Comparison of ENCODE assay signal across 10 cellular contexts in the genomic region with DNA sequence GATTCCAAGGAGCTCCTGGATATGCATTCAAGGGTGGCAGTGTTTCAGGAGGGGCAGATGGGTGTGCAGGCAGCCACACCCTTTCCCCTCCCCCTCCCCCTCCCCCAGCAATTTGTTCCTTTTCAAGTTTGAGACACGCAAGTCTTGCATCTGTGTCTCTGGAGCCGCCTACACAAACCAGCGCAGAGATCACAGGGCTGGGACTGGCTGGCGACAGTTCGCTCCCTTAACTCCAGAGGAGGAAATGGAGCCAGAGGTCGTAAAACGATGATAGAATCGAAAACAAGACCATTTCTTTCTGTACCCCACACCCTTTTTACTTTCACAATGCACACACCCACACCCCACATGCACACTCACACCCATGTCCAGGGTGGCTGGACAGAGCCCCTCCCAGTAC.
DNase-seq lines count a peak whose midpoint lies in the region; ATAC-seq and TF ChIP-seq lines count a peak whose summit lies in the region.
"Had no signal": no experiment of that assay in that cellular context is flagged by ENCODE, and none has a peak within 500 bp of the region (broad histone marks: within the 10 kb centered on the region; RNA-seq: fewer than 3 reads in every experiment).

No MANE protein-coding gene starts in this region.

- H3K36me3 ChIP-seq in HEK293 (ENCODE audit: control insufficient read depth in 2 of 2, insufficient read depth in 1 of 2, low read length in 2 of 2) (no peaks in the 10 kb centered on the region), hepatocyte (replicated peaks; ENCODE audit: insufficient read depth, low read depth) (no peaks in the 10 kb centered on the region)
- H3K36me3 ChIP-seq: heart right ventricle had no signal

- ATAC-seq in T-cell (replicated peaks in 1 of 4) = peak; percentile 31 to 83 (median 46)
- ATAC-seq in SK-N-SH treated with all-trans-retinoic acid at 6 μM for 48 hours = no peak
- ATAC-seq in HG02852 (IDR thresholded peaks at IDR 0.05; ENCODE audit: unreplicated experiment) = no peak

- peak overlapping the region in 1 of 2 donors; percentile 60 for H3K27ac Mint-ChIP-seq in T-cell
- H3K27ac Mint-ChIP-seq in activated T-helper 2 cell treated with anti-CD3 and anti-CD28 coated beads, Interferon-gamma antibody, Interleukin-2, Interleukin-4, amounts not matched to agents 10 μg/mL and 5 μg/mL and 100 μg/mL, durations not matched to agents 14 hours and 24 hours and 36 hours = no peak overlapping the region
- H3K27ac Mint-ChIP-seq: progenitor cell of endocrine pancreas had no signal

- H3K4me2 ChIP-seq in hepatocyte = peak overlapping the region; percentile 13

- H3K27me3 Mint-ChIP-seq in T-cell = peaks cover 0 to 6% of the 10 kb centered on the region in 2 donors
- H3K27me3 Mint-ChIP-seq in activated T-helper 2 cell treated with anti-CD3 and anti-CD28 coated beads, Interferon-gamma antibody, Interleukin-2, Interleukin-4, amounts not matched to agents 10 μg/mL and 5 μg/mL and 100 μg/mL, durations not matched to agents 14 hours and 24 hours and 36 hours (ENCODE audit: low read depth) = peaks cover 18% of the 10 kb centered on the region
- H3K27me3 Mint-ChIP-seq: progenitor cell of endocrine pancreas had no signal

- H3K27ac ChIP-seq in HEK293 (ENCODE audit: extremely low read depth, low read depth, low read length) (no peak overlapping the region), hepatocyte (peak overlapping the region; percentile 56)

- peaks cover 15 to 24% (median 20%) of the 10 kb centered on the region in 3 donors for H3K4me1 Mint-ChIP-seq in T-cell
- peaks cover 22% of the 10 kb centered on the region for H3K4me1 Mint-ChIP-seq in activated T-helper 2 cell treated with anti-CD3 and anti-CD28 coated beads, Interferon-gamma antibody, Interleukin-2, Interleukin-4, amounts not matched to agents 10 μg/mL and 5 μg/mL and 100 μg/mL, durations not matched to agents 14 hours and 24 hours and 36 hours (ENCODE audit: low read depth)

- no peak overlapping the region for H2AFZ ChIP-seq in hepatocyte

- peak overlapping the region; percentile 6 to 61 (median 17) for H3K4me3 Mint-ChIP-seq in T-cell
- no peak overlapping the region for H3K4me3 Mint-ChIP-seq in activated T-helper 2 cell treated with anti-CD3 and anti-CD28 coated beads, Interferon-gamma antibody, Interleukin-2, Interleukin-4, amounts not matched to agents 10 μg/mL and 5 μg/mL and 100 μg/mL, durations not matched to agents 14 hours and 24 hours and 36 hours (ENCODE audit: low read depth)

- DNase-seq in T-cell = peak in 6 of 34 experiments; percentile 3 to 22 (median 14)
- peak; percentile 32 for DNase-seq in hepatocyte (ENCODE audit: low spot score)
- DNase-seq in stimulated activated CD4-positive, alpha-beta T cell treated with anti-CD3 and anti-CD28 coated beads, Interleukin-2, amount 100 ng/mL, for 24 hours = peak; percentile 24 to 34
- no peak for DNase-seq in activated T-helper 2 cell treated with anti-CD3 and anti-CD28 coated beads, Interferon-gamma antibody, Interleukin-2, Interleukin-4, amounts not matched to agents 10 μg/mL and 5 μg/mL and 100 μg/mL, durations not matched to agents 14 hours and 24 hours and 36 hours (ENCODE audit: low spot score)
- no peak for DNase-seq in NCI-H510A treated with DMSO at 0.1 percent for 48 hours (lab: John Stamatoyannopoulos, UW)

- H3K27me3 ChIP-seq in hepatocyte = no peaks in the 10 kb centered on the region
- H3K27me3 ChIP-seq: heart right ventricle had no signal

- H3K4me1 ChIP-seq in HEK293 (ENCODE audit: control insufficient read depth, insufficient read depth, low read length) = no peaks in the 10 kb centered on the region
- peaks cover 29% of the 10 kb centered on the region for H3K4me1 ChIP-seq in hepatocyte (ENCODE audit: insufficient read depth)

- TF ChIP-seq CTCF in HEK293 (tag by site-specific recombination; IDR thresholded peaks at IDR 0.05) (no peak), hepatocyte (IDR thresholded peaks at IDR 0.05; ENCODE audit: poor library complexity) (no peak)

- intact Hi-C loops in activated T-helper 2 cell treated with anti-CD3 and anti-CD28 coated beads, Interferon-gamma antibody, Interleukin-2, Interleukin-4, amounts not matched to agents 10 μg/mL and 5 μg/mL and 100 μg/mL, durations not matched to agents 14 hours and 24 hours and 36 hours (cut with micrococcal nuclease) = no loop called here

- H3K9me3 ChIP-seq in HEK293 (ENCODE audit: control insufficient read depth, insufficient read depth, low read depth, low read length) (no peaks in the 10 kb centered on the region), hepatocyte (ENCODE audit: low read depth) (no peaks in the 10 kb centered on the region)
- H3K9me3 ChIP-seq: heart right ventricle had no signal

- WGBS in hepatocyte (ENCODE audit: low lambda C conversion rate, missing lambda C conversion rate) = 57% methylated on average over 8 of the region's 8 CpGs

- H3K4me3 ChIP-seq in HEK293 (ENCODE audit: low read depth, low read length) (no peak overlapping the region), hepatocyte (no peak overlapping the region)

- H3K9me3 Mint-ChIP-seq in T-cell = no peaks in the 10 kb centered on the region
- H3K9me3 Mint-ChIP-seq in activated T-helper 2 cell treated with anti-CD3 and anti-CD28 coated beads, Interferon-gamma antibody, Interleukin-2, Interleukin-4, amounts not matched to agents 10 μg/mL and 5 μg/mL and 100 μg/mL, durations not matched to agents 14 hours and 24 hours and 36 hours = no peaks in the 10 kb centered on the region

- CTCF ChIA-PET in HEK293 (lab: Yijun Ruan, JAX) = interaction anchor here (0.6 to 1.0 kb wide), 2 partner anchors 12 to 175 kb away, joined by 3 read pairs; no protein-coding TSS in a partner anchor
- CTCF ChIA-PET in T-cell (lab: Charles Lee) = interaction anchor here in 1 of 2 donors (0.6 kb wide), 1 partner anchor 502 kb away, joined by 5 read pairs; no protein-coding TSS in a partner anchor

- no peaks in the 10 kb centered on the region for H3K36me3 Mint-ChIP-seq in T-cell
- no peaks in the 10 kb centered on the region for H3K36me3 Mint-ChIP-seq in activated T-helper 2 cell treated with anti-CD3 and anti-CD28 coated beads, Interferon-gamma antibody, Interleukin-2, Interleukin-4, amounts not matched to agents 10 μg/mL and 5 μg/mL and 100 μg/mL, durations not matched to agents 14 hours and 24 hours and 36 hours (ENCODE audit: low read depth)

- H4K20me1 ChIP-seq in hepatocyte (ENCODE audit: insufficient read depth, poor library complexity, severe bottlenecking) = no peaks in the 10 kb centered on the region

- POLR2A ChIA-PET in HEK293 (lab: Yijun Ruan, JAX) = no interaction called here
- POLR2A ChIA-PET in T-cell (lab: Charles Lee) = no interaction called here

- no peaks in the 10 kb centered on the region for H3K9me2 ChIP-seq in hepatocyte (replicated peaks; ENCODE audit: insufficient read depth)

- H3K79me2 ChIP-seq in hepatocyte = no peaks in the 10 kb centered on the region

TF ChIP-seq in HEK293, 187 proteins besides CTCF, POLR2A, EP300 and RAD21:
- TF ChIP-seq KLF1 (tag by site-specific recombination; IDR thresholded peaks at IDR 0.05) (peak; percentile 78), ZNF701 (tag by site-specific recombination; IDR thresholded peaks at IDR 0.05) (no peak), EGR2 (tag by site-specific recombination; IDR thresholded peaks at IDR 0.05; ENCODE audit: low read depth) (peak; percentile 14; the same call in 1 of the 2 replicates), ZNF174 (tag by site-specific recombination; IDR thresholded peaks at IDR 0.05) (no peak), ZFHX2 (tag by site-specific recombination; conservative IDR thresholded peaks at IDR 0.05) (peak; percentile 59)

TF ChIP-seq in SK-N-SH treated with all-trans-retinoic acid at 6 μM for 48 hours, 23 proteins besides CTCF, POLR2A, EP300 and RAD21 (continues in another document):
- TF ChIP-seq, protein P1, sequence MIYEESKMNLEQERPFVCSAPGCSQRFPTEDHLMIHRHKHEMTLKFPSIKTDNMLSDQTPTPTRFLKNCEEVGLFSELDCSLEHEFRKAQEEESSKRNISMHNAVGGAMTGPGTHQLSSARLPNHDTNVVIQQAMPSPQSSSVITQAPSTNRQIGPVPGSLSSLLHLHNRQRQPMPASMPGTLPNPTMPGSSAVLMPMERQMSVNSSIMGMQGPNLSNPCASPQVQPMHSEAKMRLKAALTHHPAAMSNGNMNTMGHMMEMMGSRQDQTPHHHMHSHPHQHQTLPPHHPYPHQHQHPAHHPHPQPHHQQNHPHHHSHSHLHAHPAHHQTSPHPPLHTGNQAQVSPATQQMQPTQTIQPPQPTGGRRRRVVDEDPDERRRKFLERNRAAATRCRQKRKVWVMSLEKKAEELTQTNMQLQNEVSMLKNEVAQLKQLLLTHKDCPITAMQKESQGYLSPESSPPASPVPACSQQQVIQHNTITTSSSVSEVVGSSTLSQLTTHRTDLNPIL (CRISPR knock-in tag; IDR thresholded peaks at IDR 0.05; ENCODE audit: low read depth) = no peak
- TF ChIP-seq ESRRG (CRISPR knock-in tag; IDR thresholded peaks at IDR 0.05) (no peak), ZNF565 (CRISPR knock-in tag; conservative IDR thresholded peaks at IDR 0.05; ENCODE audit: low read depth) (no peak), ZFP30 (CRISPR knock-in tag; IDR thresholded peaks at IDR 0.05) (no peak), ZFP3 (CRISPR knock-in tag; IDR thresholded peaks at IDR 0.05) (no peak), SNAI2 (CRISPR knock-in tag; IDR thresholded peaks at IDR 0.05) (no peak), PPARA (CRISPR knock-in tag; IDR thresholded peaks at IDR 0.05; ENCODE audit: borderline replicate concordance) (no peak)
- TF ChIP-seq, protein P2, sequence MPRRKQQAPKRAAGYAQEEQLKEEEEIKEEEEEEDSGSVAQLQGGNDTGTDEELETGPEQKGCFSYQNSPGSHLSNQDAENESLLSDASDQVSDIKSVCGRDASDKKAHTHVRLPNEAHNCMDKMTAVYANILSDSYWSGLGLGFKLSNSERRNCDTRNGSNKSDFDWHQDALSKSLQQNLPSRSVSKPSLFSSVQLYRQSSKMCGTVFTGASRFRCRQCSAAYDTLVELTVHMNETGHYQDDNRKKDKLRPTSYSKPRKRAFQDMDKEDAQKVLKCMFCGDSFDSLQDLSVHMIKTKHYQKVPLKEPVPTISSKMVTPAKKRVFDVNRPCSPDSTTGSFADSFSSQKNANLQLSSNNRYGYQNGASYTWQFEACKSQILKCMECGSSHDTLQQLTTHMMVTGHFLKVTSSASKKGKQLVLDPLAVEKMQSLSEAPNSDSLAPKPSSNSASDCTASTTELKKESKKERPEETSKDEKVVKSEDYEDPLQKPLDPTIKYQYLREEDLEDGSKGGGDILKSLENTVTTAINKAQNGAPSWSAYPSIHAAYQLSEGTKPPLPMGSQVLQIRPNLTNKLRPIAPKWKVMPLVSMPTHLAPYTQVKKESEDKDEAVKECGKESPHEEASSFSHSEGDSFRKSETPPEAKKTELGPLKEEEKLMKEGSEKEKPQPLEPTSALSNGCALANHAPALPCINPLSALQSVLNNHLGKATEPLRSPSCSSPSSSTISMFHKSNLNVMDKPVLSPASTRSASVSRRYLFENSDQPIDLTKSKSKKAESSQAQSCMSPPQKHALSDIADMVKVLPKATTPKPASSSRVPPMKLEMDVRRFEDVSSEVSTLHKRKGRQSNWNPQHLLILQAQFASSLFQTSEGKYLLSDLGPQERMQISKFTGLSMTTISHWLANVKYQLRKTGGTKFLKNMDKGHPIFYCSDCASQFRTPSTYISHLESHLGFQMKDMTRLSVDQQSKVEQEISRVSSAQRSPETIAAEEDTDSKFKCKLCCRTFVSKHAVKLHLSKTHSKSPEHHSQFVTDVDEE (CRISPR knock-in tag; IDR thresholded peaks at IDR 0.05) = no peak

Comparison
In these comparisons a context has a peak if more than half of its experiments do, and no peak if none do; other contexts are left out.
1. ATAC-seq: peak in T-cell (4 of 4); none in SK-N-SH treated with all-trans-retinoic acid at 6 μM for 48 hours (single experiment) and HG02852 (single experiment).
2. DNase-seq: peak in hepatocyte (single experiment) and stimulated activated CD4-positive, alpha-beta T cell treated with anti-CD3 and anti-CD28 coated beads, Interleukin-2, amount 100 ng/mL, for 24 hours (2 of 2); none in activated T-helper 2 cell treated with anti-CD3 and anti-CD28 coated beads, Interferon-gamma antibody, Interleukin-2, Interleukin-4, amounts not matched to agents 10 μg/mL and 5 μg/mL and 100 μg/mL, durations not matched to agents 14 hours and 24 hours and 36 hours (single experiment) and NCI-H510A treated with DMSO at 0.1 percent for 48 hours (single experiment).